ENCODE assay signal across 12 cellular contexts in genomic region chr13:48318014-48318713, GRCh38. TPM values are rescaled to one million over a fixed set of nuclear protein-coding genes. Genes with fewer than 3 reads are reported as not detected.
DNase-seq lines count a peak whose midpoint lies in the region; ATAC-seq and TF ChIP-seq lines count a peak whose summit lies in the region.
"Had no signal": no experiment of that assay in that cellular context is flagged by ENCODE, and none has a peak within 500 bp of the region (broad histone marks: within the 10 kb centered on the region; RNA-seq: fewer than 3 reads in every experiment).

No MANE protein-coding gene starts in this region.

- peaks cover 3% of the 10 kb centered on the region for H3K36me3 ChIP-seq in suprapubic skin

- TF ChIP-seq CTCF in chondrocyte (IDR thresholded peaks at IDR 0.05) (no peak), suprapubic skin (IDR thresholded peaks at IDR 0.05) (no peak)

- H3K4me1 ChIP-seq in suprapubic skin, result no peaks in the 10 kb centered on the region

- peaks cover 5% of the 10 kb centered on the region for H3K36me3 Mint-ChIP-seq in T-helper 17 cell (ENCODE audit: low read depth)
- H3K36me3 Mint-ChIP-seq in chondrocyte (ENCODE audit: low read depth), result peaks cover 20% of the 10 kb centered on the region

- DNase-seq in T-helper 17 cell (no peak), chondrocyte (ENCODE audit: low spot score) (peak; percentile 92), lung microvascular endothelial cell (ENCODE audit: low read depth in 2 of 2) (peak; percentile 19 to 26), suprapubic skin (ENCODE audit: low spot score in 2 of 2) (no peak)
- DNase-seq: activated CD4-positive, alpha-beta T cell treated with anti-CD3 and anti-CD28 coated beads, Interleukin-2, amount 50 U/mL, for 1 hour; NCI-H2227 treated with DMSO at 0.1 percent for 48 hours; SIG-M5 had no signal

- H3K27ac Mint-ChIP-seq in T-helper 17 cell (peak overlapping the region; percentile 89), chondrocyte (ENCODE audit: unreplicated experiment) (no peak overlapping the region)
- H3K27ac Mint-ChIP-seq: brain had no signal

- no peak for TF ChIP-seq POLR2A in suprapubic skin (IDR thresholded peaks at IDR 0.05)

- 86% methylated on average over 41 of the region's 41 CpGs for WGBS in suprapubic skin

- peaks cover 15% of the 10 kb centered on the region for H3K9me3 Mint-ChIP-seq in chondrocyte (ENCODE audit: low read depth)

- H3K9me3 ChIP-seq in T-helper 17 cell (ENCODE audit: control insufficient read depth, low read length, poor library complexity, severe bottlenecking) (no peaks in the 10 kb centered on the region), suprapubic skin (no peaks in the 10 kb centered on the region)

- H3K4me3 ChIP-seq in suprapubic skin, result peak overlapping the region; percentile 41

- no peak for TF ChIP-seq EP300 in suprapubic skin (IDR thresholded peaks at IDR 0.05)

- no peaks in the 10 kb centered on the region for H3K27me3 ChIP-seq in suprapubic skin

- H3K27me3 Mint-ChIP-seq in T-helper 17 cell, result no peaks in the 10 kb centered on the region
- no peaks in the 10 kb centered on the region for H3K27me3 Mint-ChIP-seq in chondrocyte (ENCODE audit: low read depth)
- H3K27me3 Mint-ChIP-seq: brain had no signal

- H3K4me1 Mint-ChIP-seq in T-helper 17 cell, result peaks cover 25% of the 10 kb centered on the region
- peaks cover under 1% of the 10 kb centered on the region for H3K4me1 Mint-ChIP-seq in chondrocyte (ENCODE audit: low read depth)
- H3K4me1 Mint-ChIP-seq: brain had no signal

- no peak overlapping the region for H3K27ac ChIP-seq in suprapubic skin

- H3K4me3 Mint-ChIP-seq in T-helper 17 cell (peak overlapping the region; percentile 91), chondrocyte (ENCODE audit: unreplicated experiment) (no peak overlapping the region)
- H3K4me3 Mint-ChIP-seq: brain had no signal

- ATAC-seq in T-helper 17 cell (peak; percentile 19), GM21528 (IDR thresholded peaks at IDR 0.05; ENCODE audit: low FRiP score, unreplicated experiment) (no peak), HG02938 (IDR thresholded peaks at IDR 0.05; ENCODE audit: unreplicated experiment) (no peak), HG02885 (IDR thresholded peaks at IDR 0.05; ENCODE audit: poor library complexity, unreplicated experiment) (no peak), GM21515 (IDR thresholded peaks at IDR 0.05; ENCODE audit: unreplicated experiment) (no peak)

RNA-seq across cellular contexts. Expression of gene RB1, which starts 14.6 kb away (rescaled TPM):
- total RNA-seq in T-helper 17 cell (10 to 100 TPM; 15.9 to 16.2 TPM), chondrocyte (33.4 to 40.6 TPM (median 36.0 TPM) in 3 replicates), lung microvascular endothelial cell (20.0 and 28.6 TPM in 2 replicates), suprapubic skin (10 to 100 TPM; 18.0 to 31.5 (median 20.7) TPM)

Comparison
In these comparisons a context has a peak if more than half of its experiments do, and no peak if none do; other contexts are left out.
1. DNase-seq: peak in chondrocyte (single experiment) and lung microvascular endothelial cell (2 of 2); none in T-helper 17 cell (0 of 3) and suprapubic skin (0 of 2).